Comparison of ENCODE assay signal across 9 cellular contexts in the genomic region with DNA sequence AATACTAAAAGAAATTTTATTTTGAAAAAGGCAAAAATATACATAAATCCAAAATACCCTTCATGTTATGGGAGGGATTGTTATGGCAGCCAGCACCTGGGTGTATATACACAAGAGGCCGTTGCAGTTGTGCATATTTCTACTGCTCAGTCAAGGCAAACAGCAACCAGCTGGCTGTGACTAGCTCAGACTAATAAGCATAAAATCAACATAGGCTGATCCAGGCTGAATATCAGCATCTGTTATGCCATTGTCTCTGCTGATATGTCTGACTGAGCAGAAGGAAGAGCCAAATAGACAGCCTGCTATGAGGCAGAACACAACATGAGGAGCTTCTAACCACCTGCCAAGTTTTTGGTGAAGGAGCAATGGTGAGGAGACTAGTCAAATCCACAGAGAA.
DNase-seq lines count a peak whose midpoint lies in the region; ATAC-seq and TF ChIP-seq lines count a peak whose summit lies in the region.
"Had no signal": no experiment of that assay in that cellular context is flagged by ENCODE, and none has a peak within 500 bp of the region (broad histone marks: within the 10 kb centered on the region; RNA-seq: fewer than 3 reads in every experiment).

No MANE protein-coding gene starts in this region.

- no peaks in the 10 kb centered on the region; the same call in 1 of the 2 replicates for H3K4me1 ChIP-seq in GM23338 (ENCODE audit: insufficient read depth)
- H3K4me1 ChIP-seq in osteoblast (ENCODE audit: insufficient read depth, low read length): peaks cover 20% of the 10 kb centered on the region
- no peaks in the 10 kb centered on the region for H3K4me1 ChIP-seq in BE2C
- H3K4me1 ChIP-seq: uterus had no signal

- TF ChIP-seq CTCF in GM23338 (conservative IDR thresholded peaks at IDR 0.05; ENCODE audit: low read depth in 2 of 2) (no peak), osteoblast (IDR thresholded peaks at IDR 0.05; ENCODE audit: extremely low read depth, low read depth, low read length) (no peak), BE2C (IDR thresholded peaks at IDR 0.05; ENCODE audit: low read depth, low read length) (no peak), omental fat pad (IDR thresholded peaks at IDR 0.05) (no peak)

- peaks cover 6% of the 10 kb centered on the region; the same call in 2 of the 3 replicates for H3K36me3 Mint-ChIP-seq in GM23338 (ENCODE audit: low read depth)

- H3F3A ChIP-seq in GM23338 (replicated peaks; ENCODE audit: low read depth): no peaks in the 10 kb centered on the region

- no peak overlapping the region for H3K4me3 ChIP-seq in GM23338
- no peak overlapping the region for H3K4me3 ChIP-seq in osteoblast (ENCODE audit: insufficient read depth, low read length)
- no peak overlapping the region for H3K4me3 ChIP-seq in BE2C (ENCODE audit: low read depth, low read length)
- H3K4me3 ChIP-seq: uterus had no signal

- H3K27ac ChIP-seq in GM23338 (ENCODE audit: low read depth): no peak overlapping the region
- peak overlapping the region; percentile 60 for H3K27ac ChIP-seq in osteoblast (ENCODE audit: low read depth, low read length)
- H3K27ac ChIP-seq: uterus had no signal

- H2AFZ ChIP-seq in GM23338 (no peak overlapping the region; the same call in 1 of the 2 replicates), osteoblast (ENCODE audit: low read length) (peak overlapping the region; percentile 26)

- H3K9me3 ChIP-seq in osteoblast (ENCODE audit: low read depth, low read length): no peaks in the 10 kb centered on the region
- H3K9me3 ChIP-seq in BE2C: no peaks in the 10 kb centered on the region
- H3K9me3 ChIP-seq: uterus had no signal

- H3K4me2 ChIP-seq in GM23338: no peak overlapping the region
- peak overlapping the region; percentile 21 for H3K4me2 ChIP-seq in osteoblast (ENCODE audit: insufficient read depth, low read length)

- no peaks in the 10 kb centered on the region for H3K27me3 ChIP-seq in GM23338 (ENCODE audit: insufficient read depth)
- H3K27me3 ChIP-seq in osteoblast (ENCODE audit: insufficient read depth, low read length): no peaks in the 10 kb centered on the region
- no peaks in the 10 kb centered on the region for H3K27me3 ChIP-seq in BE2C
- H3K27me3 ChIP-seq: uterus had no signal

- H3K9me2 ChIP-seq in GM23338 (ENCODE audit: insufficient read depth): no peaks in the 10 kb centered on the region

- H4K20me1 ChIP-seq in GM23338 (replicated peaks; ENCODE audit: insufficient read depth): no peaks in the 10 kb centered on the region
- H4K20me1 ChIP-seq in osteoblast (ENCODE audit: insufficient read depth, low read length): no peaks in the 10 kb centered on the region

- peaks cover 10% of the 10 kb centered on the region; the same call in 2 of the 3 replicates for H3K4me1 Mint-ChIP-seq in GM23338

- DNase-seq in GM23338 (ENCODE audit: low spot score) (no peak), NCI-H446 (lab: John Stamatoyannopoulos, UW) (peak; percentile 85 to 95), cerebellum (ENCODE audit: low spot score) (peak; percentile 22), osteoblast (ENCODE audit: insufficient read length, low spot score, missing footprints) (peak; percentile 67), BE2C (no peak), T-helper 1 cell (no peak), omental fat pad (ENCODE audit: low spot score) (no peak)
- DNase-seq: uterus had no signal

- ATAC-seq in GM23338 (peak; percentile 31; the same call in 2 of the 3 replicates), GM18858 (IDR thresholded peaks at IDR 0.05; ENCODE audit: unreplicated experiment) (no peak), omental fat pad (ENCODE audit: low FRiP score) (no peak)

- H3K36me3 ChIP-seq in GM23338 (ENCODE audit: insufficient read depth) (no peaks in the 10 kb centered on the region), osteoblast (ENCODE audit: insufficient read depth, low read length) (no peaks in the 10 kb centered on the region), BE2C (no peaks in the 10 kb centered on the region)
- H3K36me3 ChIP-seq: uterus had no signal

- H3K79me2 ChIP-seq in GM23338 (replicated peaks; ENCODE audit: insufficient read depth) (no peaks in the 10 kb centered on the region), osteoblast (ENCODE audit: insufficient read depth, low read length) (peaks cover 3% of the 10 kb centered on the region)

- no peaks in the 10 kb centered on the region for H3K27me3 Mint-ChIP-seq in GM23338 (ENCODE audit: insufficient read depth, low read depth, poor library complexity)

- peaks cover 11% of the 10 kb centered on the region for H3K9me3 Mint-ChIP-seq in GM23338

- H3K27ac Mint-ChIP-seq in GM23338: peak overlapping the region; percentile 41; the same call in 1 of the 2 replicates

- no peak overlapping the region for H3K4me3 Mint-ChIP-seq in GM23338

TF ChIP-seq in GM23338, 12 proteins besides CTCF, POLR2A, EP300 and RAD21:
- no peak for TF ChIP-seq STAT1 (IDR thresholded peaks at IDR 0.05; ENCODE audit: unreplicated experiment)

Comparison
In these comparisons a context has a peak if more than half of its experiments do, and no peak if none do; other contexts are left out.
1. DNase-seq: peak in NCI-H446 (2 of 2), cerebellum (single experiment) and osteoblast (single experiment); none in GM23338 (single experiment), BE2C (single experiment), T-helper 1 cell (0 of 5) and omental fat pad (single experiment).